Comparison of ENCODE assay signal across 22 cellular contexts in genomic region chr12:47744778-47745436, GRCh38. TPM values are rescaled to one million over a fixed set of nuclear protein-coding genes. Genes with fewer than 3 reads are reported as not detected.
DNase-seq lines count a peak whose midpoint lies in the region; ATAC-seq, FAIRE-seq and TF ChIP-seq lines count a peak whose summit lies in the region.
"Had no signal": no experiment of that assay in that cellular context is flagged by ENCODE, and none has a peak within 500 bp of the region (broad histone marks: within the 10 kb centered on the region; RNA-seq: fewer than 3 reads in every experiment).

No MANE protein-coding gene starts in this region.

- H2AFZ ChIP-seq in K562 (ENCODE audit: low read depth, low read length) = no peak overlapping the region
- H2AFZ ChIP-seq in osteoblast (ENCODE audit: low read length) = no peak overlapping the region
- H2AFZ ChIP-seq: PC-9 had no signal

- ATAC-seq in K562 = peak; percentile 25; the same call in 2 of the 3 replicates
- ATAC-seq in GM21529 (IDR thresholded peaks at IDR 0.05; ENCODE audit: unreplicated experiment) = no peak

- 13% methylated on average over 8 of the region's 8 CpGs for WGBS in K562 (ENCODE audit: insufficient coverage, low coverage, missing lambda C conversion rate)

- FAIRE-seq in K562 (lab: Jason Lieb, UNC) = peak; percentile 23
- FAIRE-seq: A204.1, GM12892, GM18507 had no signal

- no peak for TF ChIP-seq EP300 in K562 (IDR thresholded peaks at IDR 0.05; ENCODE audit: low read length)

- DNase-seq in K562 (ENCODE audit: extremely low read depth in 1 of 4, low spot score in 3 of 4) = peak in 1 of 4 experiments; percentile 27
- no peak for DNase-seq in endothelial cell (ENCODE audit: low spot score)
- DNase-seq in osteoblast (ENCODE audit: insufficient read length, low spot score, missing footprints) = peak; percentile 66
- DNase-seq in immature natural killer cell = no peak
- DNase-seq in hippocampal formation (lab: John Stamatoyannopoulos, UW) = no peak
- no peak for DNase-seq in progenitor cell of endocrine pancreas (ENCODE audit: low spot score, unreplicated experiment)
- DNase-seq: EL, NCI-H524 treated with DMSO at 0.1 percent for 48 hours had no signal

- no peaks in the 10 kb centered on the region for H3K9me1 ChIP-seq in K562 (ENCODE audit: control insufficient read depth, insufficient read depth, low read length)

- H3K4me1 ChIP-seq in BLaER1 (peaks cover 93% of the 10 kb centered on the region), K562 (replicated peaks in 1 of 2; ENCODE audit: control insufficient read depth in 2 of 2, insufficient read depth in 2 of 2, low read length in 2 of 2) (peaks cover 12 to 40% of the 10 kb centered on the region in 2 experiments), osteoblast (ENCODE audit: insufficient read depth, low read length) (peaks cover 10% of the 10 kb centered on the region)

- H4K20me1 ChIP-seq in BLaER1 (no peaks in the 10 kb centered on the region), K562 (replicated peaks; ENCODE audit: control insufficient read depth, insufficient read depth, low read length) (no peaks in the 10 kb centered on the region; the same call in 1 of the 2 replicates), osteoblast (ENCODE audit: insufficient read depth, low read length) (no peaks in the 10 kb centered on the region)

- no TSS peak for BruUV-seq in K562 (replicated peaks; lab: Mats Ljungman, UMichigan)

- POLR2A ChIA-PET in K562 (lab: Yijun Ruan, JAX) = interaction anchor here (0.6 to 1.4 kb wide), 8 partner anchors 10 to 105 kb away, joined by 3 to 4 read pairs (median 3); partner anchors contain the start of gene RAPGEF3

- TF ChIP-seq CTCF in K562 (IDR thresholded peaks at IDR 0.05 in 2 of 3, conservative IDR thresholded peaks at IDR 0.05 in 1 of 3; ENCODE audit: insufficient read depth in 2 of 3, low read depth in 1 of 3, low read length in 3 of 3) (no peak), endothelial cell (IDR thresholded peaks at IDR 0.05; ENCODE audit: unreplicated experiment) (no peak), osteoblast (IDR thresholded peaks at IDR 0.05; ENCODE audit: extremely low read depth, low read depth, low read length) (no peak), progenitor cell of endocrine pancreas (IDR thresholded peaks at IDR 0.05; ENCODE audit: unreplicated experiment) (no peak)

- H3K4me2 ChIP-seq in BLaER1 = peak overlapping the region; percentile 13; the same call in 1 of the 2 replicates
- H3K4me2 ChIP-seq in K562 (ENCODE audit: insufficient read depth, low read length) = no peak overlapping the region
- H3K4me2 ChIP-seq in osteoblast (ENCODE audit: insufficient read depth, low read length) = no peak overlapping the region
- H3K4me2 ChIP-seq: PC-9 had no signal

- peaks cover 23% of the 10 kb centered on the region for H3K27me3 Mint-ChIP-seq in endothelial cell (ENCODE audit: unreplicated experiment)
- peaks cover 3 to 12% (median 10%) of the 10 kb centered on the region in 3 donors for H3K27me3 Mint-ChIP-seq in immature natural killer cell (ENCODE audit: low read depth in 3 of 3)
- H3K27me3 Mint-ChIP-seq in progenitor cell of endocrine pancreas = peaks cover 28% of the 10 kb centered on the region

- H3K4me3 ChIP-seq in BLaER1 = no peak overlapping the region
- no peak overlapping the region for H3K4me3 ChIP-seq in K562
- no peak overlapping the region for H3K4me3 ChIP-seq in osteoblast (ENCODE audit: insufficient read depth, low read length)
- H3K4me3 ChIP-seq: BLaER1 treated with 17β-estradiol and CSF1 and Interleukin-3, amounts not matched to agents 10 nM and 100 nM; PC-9; SJSA1 had no signal

- no peak overlapping the region for H3K27ac ChIP-seq in BLaER1
- no peak overlapping the region for H3K27ac ChIP-seq in K562 (ENCODE audit: extremely low read depth, low read depth, low read length)
- no peak overlapping the region for H3K27ac ChIP-seq in osteoblast (ENCODE audit: low read depth, low read length)
- H3K27ac ChIP-seq: BLaER1 treated with 17β-estradiol and CSF1 and Interleukin-3, amounts not matched to agents 10 nM and 100 nM; HL-60; PC-9; SJSA1 had no signal

- H3K36me3 ChIP-seq in BLaER1 (0 out of 2 replicates have a peak, but pooled peaks cover 3% of the 10 kb centered on the region), K562 (ENCODE audit: control insufficient read depth, insufficient read depth, low read length) (no peaks in the 10 kb centered on the region), osteoblast (ENCODE audit: insufficient read depth, low read length) (no peaks in the 10 kb centered on the region)
- H3K36me3 ChIP-seq: BLaER1 treated with 17β-estradiol and CSF1 and Interleukin-3, amounts not matched to agents 10 nM and 100 nM; SJSA1 had no signal

- H3K4me1 Mint-ChIP-seq in endothelial cell (ENCODE audit: unreplicated experiment) (peaks cover 18% of the 10 kb centered on the region), immature natural killer cell (peaks cover 13 to 26% of the 10 kb centered on the region in 2 donors), progenitor cell of endocrine pancreas (ENCODE audit: low read depth) (peaks cover 10% of the 10 kb centered on the region)

- H3K27ac Mint-ChIP-seq in endothelial cell (ENCODE audit: unreplicated experiment) = peak overlapping the region; percentile 20
- H3K27ac Mint-ChIP-seq in immature natural killer cell = no peak overlapping the region
- no peak overlapping the region for H3K27ac Mint-ChIP-seq in progenitor cell of endocrine pancreas

- H3K36me3 Mint-ChIP-seq in endothelial cell (ENCODE audit: low read depth, unreplicated experiment) = peaks cover 50% of the 10 kb centered on the region
- H3K36me3 Mint-ChIP-seq in immature natural killer cell = peaks cover 0 to 5% (median 0%) of the 10 kb centered on the region in 3 donors
- no peaks in the 10 kb centered on the region for H3K36me3 Mint-ChIP-seq in progenitor cell of endocrine pancreas (ENCODE audit: insufficient read depth)
- H3K36me3 Mint-ChIP-seq: CD8-positive, alpha-beta T cell had no signal

- no peak for TF ChIP-seq POLR2A in K562 (conservative IDR thresholded peaks at IDR 0.05)

- H3K9me3 Mint-ChIP-seq in endothelial cell (ENCODE audit: unreplicated experiment) (no peaks in the 10 kb centered on the region), immature natural killer cell (no peaks in the 10 kb centered on the region), progenitor cell of endocrine pancreas (ENCODE audit: low read depth) (no peaks in the 10 kb centered on the region)
- H3K9me3 Mint-ChIP-seq: CD8-positive, alpha-beta T cell; H9 had no signal

- H3K4me3 Mint-ChIP-seq in endothelial cell (ENCODE audit: unreplicated experiment) = peak overlapping the region; percentile 38
- no peak overlapping the region for H3K4me3 Mint-ChIP-seq in immature natural killer cell
- no peak overlapping the region for H3K4me3 Mint-ChIP-seq in progenitor cell of endocrine pancreas (ENCODE audit: low read depth)
- H3K4me3 Mint-ChIP-seq: CD8-positive, alpha-beta T cell; H9 had no signal

- H3K9ac ChIP-seq in BLaER1 (no peak overlapping the region), K562 (ENCODE audit: insufficient read depth in 1 of 2, low read depth in 2 of 2, low read length in 2 of 2) (peak overlapping the region in 1 of 2 experiments; percentile 61; a peak in 1 of 4 replicates)

- H3K79me2 ChIP-seq in K562 (ENCODE audit: control insufficient read depth, insufficient read depth, low read length) (no peaks in the 10 kb centered on the region), osteoblast (ENCODE audit: insufficient read depth, low read length) (no peaks in the 10 kb centered on the region)

- in situ Hi-C loops in K562 (cut with MboI) = no loop called here

- no peak for TF ChIP-seq RAD21 in K562 (CRISPR knock-in tag; conservative IDR thresholded peaks at IDR 0.05 in 1 of 2, IDR thresholded peaks at IDR 0.05 in 1 of 2)

- intact Hi-C loops in K562 (cut with micrococcal nuclease) = loop anchor here (2.0 kb wide), 1 partner anchor 22 kb away; no protein-coding TSS in a partner anchor

- CTCF ChIA-PET in K562 (lab: Yijun Ruan, JAX; ENCODE audit: low intra/inter-chr PET ratio) = interaction anchor here (1.3 to 5.5 kb wide), 4 partner anchors 15 to 93 kb away, joined by 6 to 59 read pairs (median 29); no protein-coding TSS in a partner anchor

- H3K27me3 ChIP-seq in BLaER1 (no peaks in the 10 kb centered on the region), K562 (ENCODE audit: control insufficient read depth in 2 of 2, insufficient read depth in 2 of 2, low read length in 2 of 2) (peaks cover 23 to 65% of the 10 kb centered on the region in 2 experiments), osteoblast (ENCODE audit: insufficient read depth, low read length) (no peaks in the 10 kb centered on the region)
- H3K27me3 ChIP-seq: BLaER1 treated with 17β-estradiol and CSF1 and Interleukin-3, amounts not matched to agents 10 nM and 100 nM; SJSA1 had no signal

- no peaks in the 10 kb centered on the region for H3K9me3 ChIP-seq in BLaER1
- H3K9me3 ChIP-seq in K562 (replicated peaks; ENCODE audit: control insufficient read depth, insufficient read depth, low read depth, low read length) = no peaks in the 10 kb centered on the region
- H3K9me3 ChIP-seq in osteoblast (ENCODE audit: low read depth, low read length) = no peaks in the 10 kb centered on the region
- H3K9me3 ChIP-seq: BLaER1 treated with 17β-estradiol and CSF1 and Interleukin-3, amounts not matched to agents 10 nM and 100 nM; SJSA1 had no signal

RNA-seq across cellular contexts. Expression of gene RAPGEF3, which starts 13.8 kb away (rescaled TPM):
- total RNA-seq in K562 (2011; cell fraction: chromatin; rRNA removed; ENCODE audit: low replicate concordance) = 1.5 and 4.3 TPM in 2 replicates
- total RNA-seq in K562 (2011; cell fraction: nucleolus; rRNA removed) = 2.2 and 2.3 TPM in 2 replicates
- 1.7 and 2.3 TPM in 2 replicates for total RNA-seq in K562 (2011; cell fraction: nucleoplasm; rRNA removed)
- 0.45 and 0.78 TPM in 2 replicates for total RNA-seq in K562 (2014; rRNA removed)
- total RNA-seq in K562 (2014; rRNA removed; fragmentation: Illumina TruSeq; extraction: Trizol) = 0.15 and 0.16 TPM in 2 replicates
- total RNA-seq in K562 (2015; rRNA removed; fragmentation: Illumina TruSeq; extraction: Trizol) = 0.15 and 0.33 TPM in 2 replicates
- total RNA-seq in K562 (2021) = 0.78 and 1.3 TPM in 2 replicates
- 0.38 and 0.61 TPM in 2 replicates for polyA plus RNA-seq in K562 (2011; rRNA removed)
- polyA plus RNA-seq in K562 (2011; cell fraction: cytosol; rRNA removed) = 0.49 and 0.50 TPM in 2 replicates
- polyA plus RNA-seq in K562 (2011; cell fraction: nucleus; rRNA removed) = 2.9 and 5.0 TPM in 2 replicates
- 0.76 and 2.1 TPM in 2 replicates for polyA plus RNA-seq in K562 (2012)
- polyA plus RNA-seq in K562 (2014; fragmentation: Illumina TruSeq; extraction: Trizol) = 0.37 and 0.43 TPM in 2 replicates
- under 1 TPM in 1 of 2 experiments, not detected in 1; 0.03 TPM for polyA plus RNA-seq in K562 (2014; fragmentation: Nextera tagmentation; extraction: Ambion mirVana)
- polyA plus RNA-seq in K562 (2014; rRNA removed) = 0.44 and 1.1 TPM in 2 replicates
- polyA minus RNA-seq in K562 (2011; rRNA and poly(A)+ RNA removed) = 0.60 and 0.78 TPM in 2 replicates
- not detected in 2 replicates for polyA minus RNA-seq in K562 (2011; cell fraction: cytosol; rRNA and poly(A)+ RNA removed)
- polyA minus RNA-seq in K562 (2011; cell fraction: nucleus; rRNA and poly(A)+ RNA removed) = 1.3 and 3.3 TPM in 2 replicates
- total RNA-seq in endothelial cell (ENCODE audit: unreplicated experiment) = 81.5 TPM
- 3.5 and 4.3 TPM in 2 replicates for total RNA-seq in osteoblast
- polyA plus RNA-seq in immature natural killer cell = under 1 TPM in 1 of 3 donors, not detected in 2; 0.25 TPM
- total RNA-seq in progenitor cell of endocrine pancreas = 1.2 and 1.7 TPM in 2 replicates

RNA-seq across cellular contexts. Expression of gene ENDOU, which starts 19.6 kb away (rescaled TPM):
- not detected in 2 replicates for total RNA-seq in K562 (2011; cell fraction: chromatin; rRNA removed; ENCODE audit: low replicate concordance)
- total RNA-seq in K562 (2011; cell fraction: nucleolus; rRNA removed) = not detected in 2 replicates
- total RNA-seq in K562 (2011; cell fraction: nucleoplasm; rRNA removed) = not detected in 2 replicates
- total RNA-seq in K562 (2014; rRNA removed) = 0.04 TPM in 1 of 2 replicates, not detected in the other
- total RNA-seq in K562 (2014; rRNA removed; fragmentation: Illumina TruSeq; extraction: Trizol) = not detected in 2 replicates
- total RNA-seq in K562 (2015; rRNA removed; fragmentation: Illumina TruSeq; extraction: Trizol) = not detected in 2 replicates
- not detected in 2 replicates for total RNA-seq in K562 (2021)
- polyA plus RNA-seq in K562 (2011; rRNA removed) = 0.03 TPM in 1 of 2 replicates, not detected in the other
- polyA plus RNA-seq in K562 (2011; cell fraction: cytosol; rRNA removed) = 0.04 TPM in 1 of 2 replicates, not detected in the other
- polyA plus RNA-seq in K562 (2011; cell fraction: nucleus; rRNA removed) = 0.16 TPM in 1 of 2 replicates, not detected in the other
- polyA plus RNA-seq in K562 (2012) = 0.17 TPM in 1 of 2 replicates, not detected in the other
- polyA plus RNA-seq in K562 (2014; fragmentation: Illumina TruSeq; extraction: Trizol) = not detected in 2 replicates
- not detected for polyA plus RNA-seq in K562 (2014; fragmentation: Nextera tagmentation; extraction: Ambion mirVana)
- polyA plus RNA-seq in K562 (2014; rRNA removed) = not detected in 2 replicates
- 0.12 TPM in 1 of 2 replicates, not detected in the other for polyA minus RNA-seq in K562 (2011; rRNA and poly(A)+ RNA removed)
- not detected in 2 replicates for polyA minus RNA-seq in K562 (2011; cell fraction: cytosol; rRNA and poly(A)+ RNA removed)
- polyA minus RNA-seq in K562 (2011; cell fraction: nucleus; rRNA and poly(A)+ RNA removed) = not detected in 2 replicates
- 1.6 TPM for total RNA-seq in endothelial cell (ENCODE audit: unreplicated experiment)
- total RNA-seq in osteoblast = not detected in 2 replicates
- not detected for polyA plus RNA-seq in immature natural killer cell
- total RNA-seq in progenitor cell of endocrine pancreas = not detected in 2 replicates
- total RNA-seq: Calu3, H9, HT1080, M059J, SJSA1 had no signal

RNA-seq across cellular contexts. Expression of gene SLC48A1, which starts 28.1 kb away (rescaled TPM):
- 18.5 and 36.8 TPM in 2 replicates for total RNA-seq in K562 (2011; cell fraction: chromatin; rRNA removed; ENCODE audit: low replicate concordance)
- total RNA-seq in K562 (2011; cell fraction: nucleolus; rRNA removed) = 31.2 and 31.5 TPM in 2 replicates
- 45.5 and 69.2 TPM in 2 replicates for total RNA-seq in K562 (2011; cell fraction: nucleoplasm; rRNA removed)
- total RNA-seq in K562 (2014; rRNA removed) = 16.3 and 25.4 TPM in 2 replicates
- total RNA-seq in K562 (2014; rRNA removed; fragmentation: Illumina TruSeq; extraction: Trizol) = 13.1 and 18.3 TPM in 2 replicates
- 16.1 and 16.2 TPM in 2 replicates for total RNA-seq in K562 (2015; rRNA removed; fragmentation: Illumina TruSeq; extraction: Trizol)
- 37.5 and 41.9 TPM in 2 replicates for total RNA-seq in K562 (2021)
- 10.7 and 15.7 TPM in 2 replicates for polyA plus RNA-seq in K562 (2011; rRNA removed)
- polyA plus RNA-seq in K562 (2011; cell fraction: cytosol; rRNA removed) = 16.7 and 26.0 TPM in 2 replicates
- polyA plus RNA-seq in K562 (2011; cell fraction: nucleus; rRNA removed) = 25.7 and 35.1 TPM in 2 replicates
- 22.2 and 44.4 TPM in 2 replicates for polyA plus RNA-seq in K562 (2012)
- 28.6 and 30.4 TPM in 2 replicates for polyA plus RNA-seq in K562 (2014; fragmentation: Illumina TruSeq; extraction: Trizol)
- polyA plus RNA-seq in K562 (2014; fragmentation: Nextera tagmentation; extraction: Ambion mirVana) = 10 to 100 TPM; 23.5 to 26.9 TPM
- polyA plus RNA-seq in K562 (2014; rRNA removed) = 18.7 and 23.6 TPM in 2 replicates
- 7.6 and 8.9 TPM in 2 replicates for polyA minus RNA-seq in K562 (2011; rRNA and poly(A)+ RNA removed)
- polyA minus RNA-seq in K562 (2011; cell fraction: cytosol; rRNA and poly(A)+ RNA removed) = 14.8 and 17.6 TPM in 2 replicates
- polyA minus RNA-seq in K562 (2011; cell fraction: nucleus; rRNA and poly(A)+ RNA removed) = 6.9 and 11.6 TPM in 2 replicates
- total RNA-seq in endothelial cell (ENCODE audit: unreplicated experiment) = 65.5 TPM
- 18.0 and 19.2 TPM in 2 replicates for total RNA-seq in osteoblast
- polyA plus RNA-seq in immature natural killer cell = 1 to 10 TPM in 2 of 3 donors, under 1 TPM in 1; 0.54 to 5.6 (median 3.1) TPM
- 15.1 and 16.2 TPM in 2 replicates for total RNA-seq in progenitor cell of endocrine pancreas

RNA-seq across cellular contexts. Expression of gene RPAP3, which starts 39.1 kb away (rescaled TPM):
- total RNA-seq in K562 (2011; cell fraction: chromatin; rRNA removed; ENCODE audit: low replicate concordance) = 20.5 and 93.3 TPM in 2 replicates
- total RNA-seq in K562 (2011; cell fraction: nucleolus; rRNA removed) = 6.8 and 10.9 TPM in 2 replicates
- total RNA-seq in K562 (2011; cell fraction: nucleoplasm; rRNA removed) = 27.2 and 35.5 TPM in 2 replicates
- total RNA-seq in K562 (2014; rRNA removed) (34.2 and 44.0 TPM in 2 replicates), K562 (2014; rRNA removed; fragmentation: Illumina TruSeq; extraction: Trizol) (68.9 and 93.0 TPM in 2 replicates), K562 (2015; rRNA removed; fragmentation: Illumina TruSeq; extraction: Trizol) (70.2 and 75.8 TPM in 2 replicates), K562 (2021) (54.1 and 57.1 TPM in 2 replicates), endothelial cell (ENCODE audit: unreplicated experiment) (36.8 TPM), osteoblast (15.6 and 17.1 TPM in 2 replicates), progenitor cell of endocrine pancreas (36.4 and 39.8 TPM in 2 replicates)
- polyA plus RNA-seq in K562 (2011; rRNA removed) (31.2 and 50.6 TPM in 2 replicates), K562 (2014; fragmentation: Illumina TruSeq; extraction: Trizol) (74.4 and 92.1 TPM in 2 replicates), K562 (2014; fragmentation: Nextera tagmentation; extraction: Ambion mirVana) (10 to 100 TPM; 40.0 to 50.9 TPM), K562 (2014; rRNA removed) (62.4 and 69.0 TPM in 2 replicates), immature natural killer cell (10 to 100 TPM; 16.8 to 38.1 (median 23.1) TPM)
- polyA plus RNA-seq in K562 (2011; cell fraction: cytosol; rRNA removed) = 4.7 and 9.4 TPM in 2 replicates
- 7.0 and 13.4 TPM in 2 replicates for polyA plus RNA-seq in K562 (2011; cell fraction: nucleus; rRNA removed)
- 39.9 and 43.0 TPM in 2 replicates for polyA plus RNA-seq in K562 (2012)
- polyA minus RNA-seq in K562 (2011; rRNA and poly(A)+ RNA removed) = 39.2 and 49.2 TPM in 2 replicates
- 14.5 and 19.5 TPM in 2 replicates for polyA minus RNA-seq in K562 (2011; cell fraction: cytosol; rRNA and poly(A)+ RNA removed)
- polyA minus RNA-seq in K562 (2011; cell fraction: nucleus; rRNA and poly(A)+ RNA removed) = 19.5 and 30.1 TPM in 2 replicates

Comparison
In these comparisons a context has a peak if more than half of its experiments do, and no peak if none do; other contexts are left out.
1. RNA of gene RAPGEF3, which starts 13.8 kb away (total RNA-seq): 81.5 TPM in endothelial cell (single experiment); 3.5 to 4.3 TPM in osteoblast, 1.2 to 1.7 TPM in progenitor cell of endocrine pancreas and 0.15 to 4.3 TPM in K562; every median in the first group is over 10 times any median in the second.